Comparison of ENCODE assay signal across 24 cellular contexts in the genomic region with DNA sequence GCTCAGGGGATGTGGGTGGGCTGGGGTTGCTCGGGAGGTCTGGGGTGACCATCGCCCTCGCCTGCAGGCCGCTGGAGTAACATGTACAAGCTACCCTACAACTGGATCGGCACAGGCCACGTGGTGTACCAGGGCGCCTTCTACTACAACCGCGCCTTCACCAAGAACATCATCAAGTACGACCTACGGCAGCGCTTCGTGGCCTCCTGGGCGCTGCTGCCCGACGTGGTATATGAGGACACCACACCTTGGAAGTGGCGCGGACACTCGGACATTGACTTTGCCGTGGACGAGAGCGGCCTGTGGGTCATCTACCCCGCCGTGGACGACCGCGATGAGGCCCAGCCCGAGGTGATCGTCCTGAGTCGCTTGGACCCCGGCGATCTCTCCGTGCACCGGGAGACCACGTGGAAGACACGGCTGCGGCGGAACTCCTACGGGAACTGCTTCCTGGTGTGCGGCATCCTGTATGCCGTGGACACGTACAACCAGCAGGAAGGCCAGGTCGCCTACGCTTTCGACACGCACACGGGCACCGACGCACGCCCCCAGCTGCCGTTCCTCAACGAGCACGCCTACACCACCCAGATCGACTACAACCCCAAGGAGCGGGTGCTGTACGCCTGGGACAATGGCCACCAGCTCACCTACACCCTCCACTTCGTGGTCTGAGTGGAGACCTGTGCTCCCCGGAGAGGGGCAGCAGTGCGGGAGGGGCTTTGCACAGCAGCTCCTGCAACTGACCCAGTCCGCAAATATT. TPM values are rescaled to one million over a fixed set of nuclear protein-coding genes. Genes with fewer than 3 reads are reported as not detected.
DNase-seq lines count a peak whose midpoint lies in the region; ATAC-seq, FAIRE-seq and TF ChIP-seq lines count a peak whose summit lies in the region.
"Had no signal": no experiment of that assay in that cellular context is flagged by ENCODE, and none has a peak within 500 bp of the region (broad histone marks: within the 10 kb centered on the region; RNA-seq: fewer than 3 reads in every experiment).

No MANE protein-coding gene starts in this region.

- H3K27me3 Mint-ChIP-seq in chondrocyte (ENCODE audit: low read depth): no peaks in the 10 kb centered on the region
- no peaks in the 10 kb centered on the region for H3K27me3 Mint-ChIP-seq in mesothelial cell of epicardium (ENCODE audit: low read depth)

- no peak for TF ChIP-seq POLR2A in body of pancreas (IDR thresholded peaks at IDR 0.05)

- H3K36me3 ChIP-seq in heart right ventricle (peaks cover 0 to 26% (median 0%) of the 10 kb centered on the region in 9 donors), body of pancreas (replicated peaks in 1 of 2; ENCODE audit: insufficient read depth in 1 of 2, low read depth in 2 of 2) (no peaks in the 10 kb centered on the region)
- H3K36me3 ChIP-seq: BLaER1, neural progenitor cell had no signal

- ATAC-seq in left cardiac atrium (no peak), heart right ventricle (no peak), body of pancreas (no peak)
- ATAC-seq: activated CD4-positive, CD25-positive, alpha-beta regulatory T cell treated with anti-CD3 and anti-CD28 coated beads, Interleukin-2, amount 50 U/mL, for 24 hours; activated CD8-positive, alpha-beta T cell treated with anti-CD3 and anti-CD28 coated beads, Interleukin-2, amount 10 ng/mL, durations not matched to agents 7 days and 5 days had no signal

- FAIRE-seq in urothelium cell line (lab: Jason Lieb, UNC): peak; percentile 30

- DNase-seq in left cardiac atrium (peak; percentile 13), heart right ventricle (no peak), chondrocyte (ENCODE audit: low spot score) (no peak), mesothelial cell of epicardium (ENCODE audit: low spot score in 2 of 2, unreplicated experiment in 2 of 2) (no peak), urothelium cell line (ENCODE audit: low spot score) (no peak), MV-4-11 (lab: John Stamatoyannopoulos, UW) (no peak), body of pancreas (no peak), NCI-H187 (lab: John Stamatoyannopoulos, UW) (no peak)
- DNase-seq: activated CD8-positive, alpha-beta T cell treated with anti-CD3 and anti-CD28 coated beads, Interleukin-2, amount 10 ng/mL, durations not matched to agents 7 days and 5 days; activated naive CD4-positive, alpha-beta T cell treated with Interleukin-2 at 50 U/mL for 16 hours; activated T-cell treated with anti-CD3 and anti-CD28 coated beads, Interleukin-2, amount 50 U/mL, for 24 hours; amygdala; caudate nucleus; midbrain; NCI-H1092 treated with DMSO at 0.1 percent for 48 hours; NCI-H524; stimulated activated CD4-positive, alpha-beta T cell treated with anti-CD3 and anti-CD28 coated beads, Interleukin-12 subunit alpha, Interleukin-12 subunit beta, amount 100 ng/mL, for 4 hours; SW 1271 had no signal

- peak overlapping the region; percentile 98 for H3K27ac Mint-ChIP-seq in chondrocyte (ENCODE audit: unreplicated experiment)
- peak overlapping the region; percentile 99 for H3K27ac Mint-ChIP-seq in mesothelial cell of epicardium
- H3K27ac Mint-ChIP-seq: activated CD8-positive, alpha-beta T cell treated with anti-CD3 and anti-CD28 coated beads, Interleukin-2, amount 10 ng/mL, durations not matched to agents 7 days and 5 days; activated T-cell treated with anti-CD3 and anti-CD28 coated beads, Interleukin-2, amount 50 U/mL, for 24 hours had no signal

- WGBS in heart right ventricle, 2 donors: 96% methylated on average over 60 of the region's 60 CpGs
- WGBS in body of pancreas, 2 donors: 93 to 94% methylated on average over 22 to 60 of the region's 60 CpGs

- no peak overlapping the region for H3K4me3 Mint-ChIP-seq in chondrocyte (ENCODE audit: unreplicated experiment)
- H3K4me3 Mint-ChIP-seq in mesothelial cell of epicardium: no peak overlapping the region
- H3K4me3 Mint-ChIP-seq: activated CD8-positive, alpha-beta T cell treated with anti-CD3 and anti-CD28 coated beads, Interleukin-2, amount 10 ng/mL, durations not matched to agents 7 days and 5 days; activated T-cell treated with anti-CD3 and anti-CD28 coated beads, Interleukin-2, amount 50 U/mL, for 24 hours; neural progenitor cell had no signal

- no peak overlapping the region for H3K27ac ChIP-seq in heart right ventricle
- no peak overlapping the region for H3K27ac ChIP-seq in body of pancreas
- H3K27ac ChIP-seq: BLaER1, neural progenitor cell had no signal

- H3K9me3 ChIP-seq in heart right ventricle: no peaks in the 10 kb centered on the region
- no peaks in the 10 kb centered on the region for H3K9me3 ChIP-seq in body of pancreas
- H3K9me3 ChIP-seq: BLaER1 had no signal

- H3K27me3 ChIP-seq in heart right ventricle (no peaks in the 10 kb centered on the region), body of pancreas (no peaks in the 10 kb centered on the region)
- H3K27me3 ChIP-seq: BLaER1, neural progenitor cell had no signal

- H3K9me3 Mint-ChIP-seq in chondrocyte (ENCODE audit: low read depth) (no peaks in the 10 kb centered on the region), mesothelial cell of epicardium (no peaks in the 10 kb centered on the region)
- H3K9me3 Mint-ChIP-seq: activated T-cell treated with anti-CD3 and anti-CD28 coated beads, Interleukin-2, amount 50 U/mL, for 24 hours; neural progenitor cell had no signal

- H3K36me3 Mint-ChIP-seq in chondrocyte (ENCODE audit: low read depth): peaks cover 9% of the 10 kb centered on the region
- peaks cover 3% of the 10 kb centered on the region for H3K36me3 Mint-ChIP-seq in mesothelial cell of epicardium
- H3K36me3 Mint-ChIP-seq: neural progenitor cell had no signal

- TF ChIP-seq CTCF in heart right ventricle (IDR thresholded peaks at IDR 0.05) (no peak), chondrocyte (IDR thresholded peaks at IDR 0.05) (no peak), mesothelial cell of epicardium (IDR thresholded peaks at IDR 0.05; ENCODE audit: unreplicated experiment) (no peak), body of pancreas (IDR thresholded peaks at IDR 0.05) (no peak)

- H3K4me1 ChIP-seq in heart right ventricle (peaks cover 0 to 23% (median 4%) of the 10 kb centered on the region in 9 donors), body of pancreas (peaks cover 6% of the 10 kb centered on the region)
- H3K4me1 ChIP-seq: BLaER1 had no signal

- H3K4me1 Mint-ChIP-seq in chondrocyte (ENCODE audit: low read depth): peaks cover 50% of the 10 kb centered on the region
- peaks cover 42% of the 10 kb centered on the region for H3K4me1 Mint-ChIP-seq in mesothelial cell of epicardium

- H3K4me3 ChIP-seq in heart right ventricle: no peak overlapping the region
- no peak overlapping the region for H3K4me3 ChIP-seq in body of pancreas
- H3K4me3 ChIP-seq: BLaER1, neural progenitor cell had no signal

- intact Hi-C loops in left cardiac atrium (cut with DNase I) (no loop called here), heart right ventricle (cut with DNase I) (no loop called here), body of pancreas (cut with DNase I) (no loop called here)

RNA-seq across cellular contexts. Expression of a gene that starts 33.0 kb away (rescaled TPM):
- total RNA-seq in left cardiac atrium (10 to 100 TPM; 19.4 to 24.6 TPM), heart right ventricle (10 to 100 TPM; 21.9 to 51.2 (median 32.5) TPM), chondrocyte (112 to 475 TPM (median 469 TPM) in 3 replicates), mesothelial cell of epicardium (36.1 to 37.4 TPM (median 37.1 TPM) in 3 replicates), body of pancreas (1 to 10 TPM; 4.4 to 5.3 TPM)
- 1 to 10 TPM; 5.9 to 9.3 TPM for polyA plus RNA-seq in heart right ventricle
- total RNA-seq: activated CD8-positive, alpha-beta T cell treated with anti-CD3 and anti-CD28 coated beads, Interleukin-2, amount 10 ng/mL, durations not matched to agents 7 days and 5 days had no signal

RNA-seq across cellular contexts. Expression of a gene that starts 38.8 kb away (rescaled TPM):
- total RNA-seq in left cardiac atrium (1 to 10 TPM; 1.2 to 1.3 TPM), heart right ventricle (1 to 10 TPM in 8 of 10 donors, under 1 TPM in 2; 0.78 to 2.0 (median 1.2) TPM), chondrocyte (0.39 to 0.77 TPM (median 0.56 TPM) in 3 replicates), mesothelial cell of epicardium (5.2 to 6.2 TPM (median 5.9 TPM) in 3 replicates), body of pancreas (1 to 10 TPM; 3.3 to 3.9 TPM)
- polyA plus RNA-seq in heart right ventricle: 1 to 10 TPM in 1 of 2 donors, under 1 TPM in 1; 0.29 to 1.0 TPM

RNA-seq across cellular contexts. Expression of a gene that starts 43.3 kb away (rescaled TPM):
- not detected for total RNA-seq in left cardiac atrium
- under 1 TPM in 1 of 10 donors, not detected in 9; 0.22 TPM for total RNA-seq in heart right ventricle
- polyA plus RNA-seq in heart right ventricle: under 1 TPM in 1 of 2 donors, not detected in 1; 0.04 TPM
- total RNA-seq in chondrocyte: not detected in 3 replicates
- not detected in 3 replicates for total RNA-seq in mesothelial cell of epicardium
- total RNA-seq in body of pancreas: under 1 TPM in 1 of 2 donors, not detected in 1; 0.78 TPM
- total RNA-seq: A172; activated CD8-positive, alpha-beta T cell treated with anti-CD3 and anti-CD28 coated beads, Interleukin-2, amount 10 ng/mL, durations not matched to agents 7 days and 5 days; pulmonary artery endothelial cell; subcutaneous adipose tissue had no signal

RNA-seq across cellular contexts. Expression of a gene that starts 51.8 kb away (rescaled TPM):
- total RNA-seq in left cardiac atrium: 100 to 1,000 TPM; 814 to 826 TPM
- total RNA-seq in heart right ventricle: 100 to 1,000 TPM; 598 to 885 (median 678) TPM
- 1,000 to 10,000 TPM; 3,237 to 3,743 TPM for polyA plus RNA-seq in heart right ventricle
- total RNA-seq in chondrocyte: 706 to 837 TPM (median 731 TPM) in 3 replicates
- 1,103 to 1,148 TPM (median 1,111 TPM) in 3 replicates for total RNA-seq in mesothelial cell of epicardium
- total RNA-seq in body of pancreas: 1,000 to 10,000 TPM; 1,031 to 1,035 TPM

RNA-seq across cellular contexts. Expression of a gene that starts 52.0 kb away (rescaled TPM):
- 10 to 100 TPM; 31.3 to 41.6 TPM for total RNA-seq in left cardiac atrium
- 10 to 100 TPM; 30.6 to 69.4 (median 39.9) TPM for total RNA-seq in heart right ventricle
- 10 to 100 TPM; 26.6 to 74.9 TPM for polyA plus RNA-seq in heart right ventricle
- total RNA-seq in chondrocyte: 30.1 to 36.0 TPM (median 35.1 TPM) in 3 replicates
- total RNA-seq in mesothelial cell of epicardium: 26.1 to 28.5 TPM (median 28.0 TPM) in 3 replicates
- 10 to 100 TPM; 14.5 to 21.8 TPM for total RNA-seq in body of pancreas
